Comparison of ENCODE assay signal across 21 cellular contexts in genomic region chr6:150696156-150696555, GRCh38.
DNase-seq lines count a peak whose midpoint lies in the region; ATAC-seq and TF ChIP-seq lines count a peak whose summit lies in the region.
"Had no signal": no experiment of that assay in that cellular context is flagged by ENCODE, and none has a peak within 500 bp of the region (broad histone marks: within the 10 kb centered on the region; RNA-seq: fewer than 3 reads in every experiment).

No MANE protein-coding gene starts in this region.

- ATAC-seq in stimulated activated memory B cell treated with anti-CD40 and anti-IgM and Interleukin-4, amounts not matched to agents 10 μg/mL and 1 μg/mL and 100 μg/mL, for 72 hours = no peak
- ATAC-seq: A549; activated T-helper 17 cell treated with anti-CD3 and anti-CD28 coated beads, Interleukin-2, amount 50 U/mL, for 72 hours had no signal

- H3K27ac ChIP-seq in esophagus muscularis mucosa (replicated peaks in 1 of 4) = no peak overlapping the region
- H3K27ac ChIP-seq: A549, C4-2B, HL-60 had no signal

- H3K27me3 Mint-ChIP-seq in brain = no peaks in the 10 kb centered on the region
- no peaks in the 10 kb centered on the region for H3K27me3 Mint-ChIP-seq in stimulated activated memory B cell treated with anti-CD40 and anti-IgM and Interleukin-4, amounts not matched to agents 10 μg/mL and 1 μg/mL and 100 μg/mL, for 72 hours
- H3K27me3 Mint-ChIP-seq in activated T-helper 1 cell treated with anti-CD3 and anti-CD28 coated beads, Interleukin-12 subunit alpha, Interleukin-12 subunit beta, Interleukin-2, Interleukin-4 antibody, amounts not matched to agents 30 ng/mL and 10 ng/mL and 1 ng/mL, durations not matched to agents 14 hours and 24 hours and 36 hours (ENCODE audit: insufficient read depth) = peaks cover 7% of the 10 kb centered on the region
- peaks cover 3% of the 10 kb centered on the region for H3K27me3 Mint-ChIP-seq in activated T-cell treated with anti-CD3 and anti-CD28 coated beads, Interleukin-2, amount 50 U/mL, for 24 hours
- H3K27me3 Mint-ChIP-seq: activated T-helper 17 cell treated with anti-CD3 and anti-CD28 coated beads, Interleukin-2, amount 50 U/mL, for 72 hours had no signal

- TF ChIP-seq CTCF in brain (conservative IDR thresholded peaks at IDR 0.05) (no peak), esophagus muscularis mucosa (IDR thresholded peaks at IDR 0.05) (no peak)

- H3K36me3 ChIP-seq in esophagus muscularis mucosa = no peaks in the 10 kb centered on the region

- H3K27me3 ChIP-seq in esophagus muscularis mucosa = no peaks in the 10 kb centered on the region

- H3K36me3 Mint-ChIP-seq in brain = no peaks in the 10 kb centered on the region
- H3K36me3 Mint-ChIP-seq in stimulated activated memory B cell treated with anti-CD40 and anti-IgM and Interleukin-4, amounts not matched to agents 10 μg/mL and 1 μg/mL and 100 μg/mL, for 72 hours = peaks cover 33% of the 10 kb centered on the region
- no peaks in the 10 kb centered on the region for H3K36me3 Mint-ChIP-seq in activated T-helper 1 cell treated with anti-CD3 and anti-CD28 coated beads, Interleukin-12 subunit alpha, Interleukin-12 subunit beta, Interleukin-2, Interleukin-4 antibody, amounts not matched to agents 30 ng/mL and 10 ng/mL and 1 ng/mL, durations not matched to agents 14 hours and 24 hours and 36 hours (ENCODE audit: low read depth)
- no peaks in the 10 kb centered on the region for H3K36me3 Mint-ChIP-seq in activated T-cell treated with anti-CD3 and anti-CD28 coated beads, Interleukin-2, amount 50 U/mL, for 24 hours (ENCODE audit: low read depth)

- TF ChIP-seq POLR2A in esophagus muscularis mucosa (IDR thresholded peaks at IDR 0.05; ENCODE audit: low read depth) = no peak

- DNase-seq in NCI-H2107 treated with DMSO at 0.1 percent for 48 hours (lab: John Stamatoyannopoulos, UW; ENCODE audit: unreplicated experiment) = peak; percentile 23
- DNase-seq in NCI-H2107 (lab: John Stamatoyannopoulos, UW) = no peak
- peak; percentile 66 for DNase-seq in NCI-H1105 treated with DMSO at 0.1 percent for 48 hours (lab: John Stamatoyannopoulos, UW)
- no peak for DNase-seq in esophagus muscularis mucosa (ENCODE audit: extremely low spot score)
- DNase-seq in activated T-helper 1 cell treated with anti-CD3 and anti-CD28 coated beads, Interleukin-12 subunit alpha, Interleukin-12 subunit beta, Interleukin-2, Interleukin-4 antibody, amounts not matched to agents 30 ng/mL and 10 ng/mL and 1 ng/mL, durations not matched to agents 14 hours and 24 hours and 36 hours (ENCODE audit: low spot score) = no peak
- no peak for DNase-seq in activated T-cell treated with anti-CD3 and anti-CD28 coated beads, Interleukin-2, amount 50 U/mL, for 24 hours
- DNase-seq: activated CD4-positive, alpha-beta T cell treated with anti-CD3 and anti-CD28 coated beads for 1 hour; DMS153; H7; IMR-90; MM.1S; NCI-H2081 treated with DMSO at 0.1 percent for 48 hours; stimulated activated CD4-positive, alpha-beta T cell treated with anti-CD3 and anti-CD28 coated beads, Interleukin-2, amount 100 ng/mL, for 24 hours had no signal

- intact Hi-C loops in esophagus muscularis mucosa (cut with DNase I) = no loop called here
- intact Hi-C loops in activated T-helper 1 cell treated with anti-CD3 and anti-CD28 coated beads, Interleukin-12 subunit alpha, Interleukin-12 subunit beta, Interleukin-2, Interleukin-4 antibody, amounts not matched to agents 30 ng/mL and 10 ng/mL and 1 ng/mL, durations not matched to agents 14 hours and 24 hours and 36 hours (cut with micrococcal nuclease) = no loop called here

- peaks cover 59% of the 10 kb centered on the region for H3K4me1 Mint-ChIP-seq in brain
- H3K4me1 Mint-ChIP-seq in stimulated activated memory B cell treated with anti-CD40 and anti-IgM and Interleukin-4, amounts not matched to agents 10 μg/mL and 1 μg/mL and 100 μg/mL, for 72 hours = peaks cover 75% of the 10 kb centered on the region
- no peaks in the 10 kb centered on the region for H3K4me1 Mint-ChIP-seq in activated T-helper 1 cell treated with anti-CD3 and anti-CD28 coated beads, Interleukin-12 subunit alpha, Interleukin-12 subunit beta, Interleukin-2, Interleukin-4 antibody, amounts not matched to agents 30 ng/mL and 10 ng/mL and 1 ng/mL, durations not matched to agents 14 hours and 24 hours and 36 hours (ENCODE audit: low read depth)
- H3K4me1 Mint-ChIP-seq in activated T-cell treated with anti-CD3 and anti-CD28 coated beads, Interleukin-2, amount 50 U/mL, for 24 hours (ENCODE audit: low read depth) = no peaks in the 10 kb centered on the region
- H3K4me1 Mint-ChIP-seq: activated T-helper 17 cell treated with anti-CD3 and anti-CD28 coated beads, Interleukin-2, amount 50 U/mL, for 72 hours had no signal

- H3K9me3 Mint-ChIP-seq in brain = peaks cover 0 to 1% (median 0%) of the 10 kb centered on the region in 5 experiments
- H3K9me3 Mint-ChIP-seq in stimulated activated memory B cell treated with anti-CD40 and anti-IgM and Interleukin-4, amounts not matched to agents 10 μg/mL and 1 μg/mL and 100 μg/mL, for 72 hours = no peaks in the 10 kb centered on the region
- no peaks in the 10 kb centered on the region for H3K9me3 Mint-ChIP-seq in activated T-helper 1 cell treated with anti-CD3 and anti-CD28 coated beads, Interleukin-12 subunit alpha, Interleukin-12 subunit beta, Interleukin-2, Interleukin-4 antibody, amounts not matched to agents 30 ng/mL and 10 ng/mL and 1 ng/mL, durations not matched to agents 14 hours and 24 hours and 36 hours
- no peaks in the 10 kb centered on the region for H3K9me3 Mint-ChIP-seq in activated T-cell treated with anti-CD3 and anti-CD28 coated beads, Interleukin-2, amount 50 U/mL, for 24 hours
- H3K9me3 Mint-ChIP-seq: activated T-helper 17 cell treated with anti-CD3 and anti-CD28 coated beads, Interleukin-2, amount 50 U/mL, for 72 hours; dendritic cell treated with granulocyte-macrophage colony-stimulating factor and Interleukin-4, amounts not matched to agents 40 ng/mL and 50 ng/mL, for 4 days; neural crest cell had no signal

- peaks cover 0 to 8% (median 0%) of the 10 kb centered on the region in 4 donors for H3K4me1 ChIP-seq in esophagus muscularis mucosa
- H3K4me1 ChIP-seq: A549 had no signal

- WGBS in esophagus muscularis mucosa = 86% methylated on average over 7 of the region's 7 CpGs

- H3K4me3 Mint-ChIP-seq in brain = no peak overlapping the region
- no peak overlapping the region for H3K4me3 Mint-ChIP-seq in stimulated activated memory B cell treated with anti-CD40 and anti-IgM and Interleukin-4, amounts not matched to agents 10 μg/mL and 1 μg/mL and 100 μg/mL, for 72 hours
- H3K4me3 Mint-ChIP-seq in activated T-helper 1 cell treated with anti-CD3 and anti-CD28 coated beads, Interleukin-12 subunit alpha, Interleukin-12 subunit beta, Interleukin-2, Interleukin-4 antibody, amounts not matched to agents 30 ng/mL and 10 ng/mL and 1 ng/mL, durations not matched to agents 14 hours and 24 hours and 36 hours = no peak overlapping the region
- H3K4me3 Mint-ChIP-seq in activated T-cell treated with anti-CD3 and anti-CD28 coated beads, Interleukin-2, amount 50 U/mL, for 24 hours = no peak overlapping the region
- H3K4me3 Mint-ChIP-seq: activated T-helper 17 cell treated with anti-CD3 and anti-CD28 coated beads, Interleukin-2, amount 50 U/mL, for 72 hours; dendritic cell treated with granulocyte-macrophage colony-stimulating factor and Interleukin-4, amounts not matched to agents 40 ng/mL and 50 ng/mL, for 4 days; neural crest cell had no signal

- H3K27ac Mint-ChIP-seq in brain = peak overlapping the region in 3 of 5 experiments; percentile 5 to 55 (median 6)
- peak overlapping the region; percentile 51 for H3K27ac Mint-ChIP-seq in stimulated activated memory B cell treated with anti-CD40 and anti-IgM and Interleukin-4, amounts not matched to agents 10 μg/mL and 1 μg/mL and 100 μg/mL, for 72 hours
- no peak overlapping the region for H3K27ac Mint-ChIP-seq in activated T-helper 1 cell treated with anti-CD3 and anti-CD28 coated beads, Interleukin-12 subunit alpha, Interleukin-12 subunit beta, Interleukin-2, Interleukin-4 antibody, amounts not matched to agents 30 ng/mL and 10 ng/mL and 1 ng/mL, durations not matched to agents 14 hours and 24 hours and 36 hours
- no peak overlapping the region for H3K27ac Mint-ChIP-seq in activated T-cell treated with anti-CD3 and anti-CD28 coated beads, Interleukin-2, amount 50 U/mL, for 24 hours
- H3K27ac Mint-ChIP-seq: activated T-helper 17 cell treated with anti-CD3 and anti-CD28 coated beads, Interleukin-2, amount 50 U/mL, for 72 hours; dendritic cell treated with granulocyte-macrophage colony-stimulating factor and Interleukin-4, amounts not matched to agents 40 ng/mL and 50 ng/mL, for 4 days had no signal

- no peak overlapping the region for H3K4me3 ChIP-seq in esophagus muscularis mucosa
- H3K4me3 ChIP-seq: A549 had no signal

- no peaks in the 10 kb centered on the region for H3K9me3 ChIP-seq in esophagus muscularis mucosa
- H3K9me3 ChIP-seq: A549 had no signal

- TF ChIP-seq EP300 in esophagus muscularis mucosa (IDR thresholded peaks at IDR 0.05) = no peak

Comparison
In these comparisons a context has a peak if more than half of its experiments do, and no peak if none do; other contexts are left out.
1. DNase-seq: peak in NCI-H2107 treated with DMSO at 0.1 percent for 48 hours (single experiment) and NCI-H1105 treated with DMSO at 0.1 percent for 48 hours (single experiment); none in NCI-H2107 (single experiment), esophagus muscularis mucosa (single experiment), activated T-helper 1 cell treated with anti-CD3 and anti-CD28 coated beads, Interleukin-12 subunit alpha, Interleukin-12 subunit beta, Interleukin-2, Interleukin-4 antibody, amounts not matched to agents 30 ng/mL and 10 ng/mL and 1 ng/mL, durations not matched to agents 14 hours and 24 hours and 36 hours (single experiment) and activated T-cell treated with anti-CD3 and anti-CD28 coated beads, Interleukin-2, amount 50 U/mL, for 24 hours (single experiment).
2. H3K27ac Mint-ChIP-seq: peak in brain (3 of 5) and stimulated activated memory B cell treated with anti-CD40 and anti-IgM and Interleukin-4, amounts not matched to agents 10 μg/mL and 1 μg/mL and 100 μg/mL, for 72 hours (single experiment); none in activated T-helper 1 cell treated with anti-CD3 and anti-CD28 coated beads, Interleukin-12 subunit alpha, Interleukin-12 subunit beta, Interleukin-2, Interleukin-4 antibody, amounts not matched to agents 30 ng/mL and 10 ng/mL and 1 ng/mL, durations not matched to agents 14 hours and 24 hours and 36 hours (single experiment) and activated T-cell treated with anti-CD3 and anti-CD28 coated beads, Interleukin-2, amount 50 U/mL, for 24 hours (single experiment).